Comparison of ENCODE assay signal across 8 cellular contexts in genomic region chr1:109252893-109253802, GRCh38. TPM values are rescaled to one million over a fixed set of nuclear protein-coding genes. Genes with fewer than 3 reads are reported as not detected.
DNase-seq lines count a peak whose midpoint lies in the region; ATAC-seq and TF ChIP-seq lines count a peak whose summit lies in the region.
"Had no signal": no experiment of that assay in that cellular context is flagged by ENCODE, and none has a peak within 500 bp of the region (broad histone marks: within the 10 kb centered on the region; RNA-seq: fewer than 3 reads in every experiment).

No MANE protein-coding gene starts in this region.

- TF ChIP-seq EP300 in tibial nerve (IDR thresholded peaks at IDR 0.05): peak in 1 of 2 donors; percentile 50

- TF ChIP-seq POLR2A in tibial nerve (IDR thresholded peaks at IDR 0.05): peak; percentile 33 to 42

- ATAC-seq in HG02623 (IDR thresholded peaks at IDR 0.05; ENCODE audit: unreplicated experiment) (no peak), GM21825 (IDR thresholded peaks at IDR 0.05; ENCODE audit: unreplicated experiment) (no peak)
- ATAC-seq: left lobe of liver had no signal

- no peaks in the 10 kb centered on the region for H3K9me3 ChIP-seq in colonic mucosa
- no peaks in the 10 kb centered on the region for H3K9me3 ChIP-seq in mesodermal cell (ENCODE audit: control insufficient read depth, low read length)
- H3K9me3 ChIP-seq in tibial nerve: no peaks in the 10 kb centered on the region

- H3K27me3 ChIP-seq in colonic mucosa (no peaks in the 10 kb centered on the region), tibial nerve (no peaks in the 10 kb centered on the region)

- peak overlapping the region in 1 of 2 donors; percentile 35 for H3K9ac ChIP-seq in colonic mucosa (ENCODE audit: low read depth in 2 of 2, low read length in 2 of 2)

- H3K4me1 ChIP-seq in colonic mucosa: no peaks in the 10 kb centered on the region
- peaks cover 36% of the 10 kb centered on the region for H3K4me1 ChIP-seq in mesodermal cell (ENCODE audit: control insufficient read depth, insufficient read depth, low read length, poor library complexity, severe bottlenecking)
- H3K4me1 ChIP-seq in tibial nerve: peaks cover 0 to 68% (median 27%) of the 10 kb centered on the region in 4 donors

- H3K27ac ChIP-seq in colonic mucosa: peak overlapping the region; percentile 12
- peak overlapping the region; percentile 95 for H3K27ac ChIP-seq in mesodermal cell (ENCODE audit: low read depth, low read length, severe bottlenecking)
- H3K27ac ChIP-seq in tibial nerve: peak overlapping the region; percentile 65 to 93 (median 80)

- intact Hi-C loops in colonic mucosa (cut with DNase I): no loop called here

- 84 to 87% methylated on average over 32 to 33 of the region's 33 CpGs for WGBS in mesodermal cell (ENCODE audit: insufficient coverage in 2 of 2), 2 experiments
- WGBS in tibial nerve, 2 donors: 57 to 75% methylated on average over 16 to 33 of the region's 33 CpGs

- DNase-seq in NCI-H1694 treated with DMSO at 0.1 percent for 48 hours (lab: John Stamatoyannopoulos, UW): peak; percentile 95
- no peak for DNase-seq in colonic mucosa
- DNase-seq in tibial nerve (ENCODE audit: low spot score in 2 of 2): no peak
- DNase-seq in cerebellar nuclear complex (lab: John Stamatoyannopoulos, UW): no peak

- H3K36me3 ChIP-seq in colonic mucosa (no peaks in the 10 kb centered on the region), mesodermal cell (ENCODE audit: control insufficient read depth, insufficient read depth, low read length) (no peaks in the 10 kb centered on the region), tibial nerve (peaks cover 0 to 12% (median 0%) of the 10 kb centered on the region in 3 donors)

- no peak for TF ChIP-seq CTCF in colonic mucosa (IDR thresholded peaks at IDR 0.05)
- peak in 2 of 5 experiments; percentile 19 to 24 for TF ChIP-seq CTCF in tibial nerve (IDR thresholded peaks at IDR 0.05)

- H3K4me3 ChIP-seq in colonic mucosa (no peak overlapping the region), mesodermal cell (ENCODE audit: extremely low read depth, insufficient read depth, low read length, poor library complexity, severe bottlenecking) (no peak overlapping the region), tibial nerve (peak overlapping the region in 2 of 4 donors; percentile 1 to 30)

RNA-seq across cellular contexts. Expression of gene CELSR2, which starts 3.8 kb away (rescaled TPM):
- total RNA-seq in colonic mucosa: 1 to 10 TPM; 4.2 to 6.1 TPM
- polyA plus RNA-seq in mesodermal cell (2013, experiment 1 of 2): 14.0 TPM
- polyA plus RNA-seq in mesodermal cell (2013, experiment 2 of 2): 9.2 TPM
- 10 to 100 TPM; 14.0 to 16.7 (median 16.3) TPM for total RNA-seq in tibial nerve

RNA-seq across cellular contexts. Expression of gene PSRC1, which starts 29.8 kb away (rescaled TPM):
- 10 to 100 TPM in 1 of 2 donors, 1 to 10 TPM in 1; 6.5 to 36.0 TPM for total RNA-seq in colonic mucosa
- 42.2 TPM for polyA plus RNA-seq in mesodermal cell (2013, experiment 1 of 2)
- 41.8 TPM for polyA plus RNA-seq in mesodermal cell (2013, experiment 2 of 2)
- total RNA-seq in tibial nerve: 10 to 100 TPM; 33.0 to 62.0 (median 47.4) TPM

RNA-seq across cellular contexts. Expression of gene SARS1, which starts 39.4 kb away (rescaled TPM):
- total RNA-seq in colonic mucosa (100 to 1,000 TPM; 139 to 193 TPM), tibial nerve (100 to 1,000 TPM; 118 to 150 (median 137) TPM)
- 201 TPM for polyA plus RNA-seq in mesodermal cell (2013, experiment 1 of 2)
- 192 TPM for polyA plus RNA-seq in mesodermal cell (2013, experiment 2 of 2)

RNA-seq across cellular contexts. Expression of gene MYBPHL, which starts 53.7 kb away (rescaled TPM):
- total RNA-seq in colonic mucosa (not detected), tibial nerve (not detected)
- not detected for polyA plus RNA-seq in mesodermal cell (2013, experiment 1 of 2)
- polyA plus RNA-seq in mesodermal cell (2013, experiment 2 of 2): not detected
- total RNA-seq: left lobe of liver had no signal

Comparison
In these comparisons a context has a peak if more than half of its experiments do, and no peak if none do; other contexts are left out.
1. H3K27ac ChIP-seq: peak in every context shown above with its lines; median percentile 95 in mesodermal cell; 80 in tibial nerve; 12 in colonic mucosa.